In the genomic region with DNA sequence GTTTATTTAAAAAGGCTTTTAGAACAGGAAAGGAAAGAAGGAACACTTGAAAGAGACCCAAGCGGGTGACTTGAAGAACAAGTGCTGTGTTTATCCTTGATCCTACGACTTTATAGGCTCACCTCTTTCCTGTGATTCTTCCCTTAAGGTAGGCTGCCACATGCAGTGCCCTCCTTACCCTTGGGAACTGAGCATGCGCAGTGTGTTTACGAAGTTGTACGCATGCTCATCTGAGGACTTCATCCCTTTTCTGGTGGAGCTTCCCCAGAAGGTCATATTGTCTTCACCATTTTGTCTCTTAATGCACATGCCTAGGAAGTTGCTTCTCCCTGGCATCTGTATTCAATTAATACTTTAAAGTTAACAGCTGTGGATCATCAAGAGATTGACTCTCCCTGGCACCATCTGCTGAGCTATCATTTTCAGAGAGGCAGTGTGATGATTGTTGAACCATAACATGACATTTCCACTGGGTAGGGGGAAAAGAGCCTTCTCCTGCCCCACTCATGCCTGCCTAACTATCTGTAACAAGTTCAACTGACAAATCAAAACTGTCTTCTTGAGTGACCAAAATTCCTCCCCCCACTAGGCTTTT, we compare ENCODE assay signal across 22 cellular contexts.
"Had no signal": no experiment of that assay in that cellular context is flagged by ENCODE, and none has a peak within 500 bp of the region (broad histone marks: within the 10 kb centered on the region; RNA-seq: fewer than 3 reads in every experiment).

No MANE protein-coding gene starts in this region.

- H3K27ac ChIP-seq: adrenal gland, breast epithelium had no signal

- ATAC-seq: activated CD8-positive, alpha-beta T cell treated with anti-CD3 and anti-CD28 coated beads, Interleukin-2, amount 10 ng/mL, durations not matched to agents 7 days and 5 days; Right ventricle myocardium inferior; T-helper 17 cell; WTC11 had no signal

- H3K4me3 ChIP-seq: adrenal gland, breast epithelium had no signal

- H3K9me3 ChIP-seq: adrenal gland had no signal

- H3K27me3 ChIP-seq: breast epithelium had no signal

- H3K36me3 ChIP-seq: adrenal gland, breast epithelium had no signal

- H3K4me1 ChIP-seq: adrenal gland, breast epithelium had no signal

- DNase-seq: activated CD4-positive, alpha-beta T cell treated with anti-CD3 and anti-CD28 coated beads for 48 hours; activated CD4-positive, alpha-beta T cell treated with anti-CD3 and anti-CD28 coated beads, Interleukin-2, amount 50 U/mL, for 4 hours; activated CD4-positive, CD25-positive, alpha-beta regulatory T cell treated with anti-CD3 and anti-CD28 coated beads, Interleukin-2, amount 50 U/mL, for 72 hours; activated CD8-positive, alpha-beta memory T cell treated with anti-CD3 and anti-CD28 coated beads, Interleukin-2, amount 50 U/mL, for 48 hours; activated CD8-positive, alpha-beta T cell treated with anti-CD3 and anti-CD28 coated beads, Interleukin-2, amount 10 ng/mL, durations not matched to agents 7 days and 5 days; activated naive CD4-positive, alpha-beta T cell treated with anti-CD3 and anti-CD28 coated beads, Interleukin-2, amount 50 U/mL, for 16 hours; activated naive CD8-positive, alpha-beta T cell treated with anti-CD3 and anti-CD28 coated beads, Interleukin-2, amount 10 ng/mL, durations not matched to agents 7 days and 5 days; activated T-cell treated with anti-CD3 and anti-CD28 coated beads, Interleukin-2, amount 50 U/mL, for 1 hour; adrenal gland; anterior cingulate cortex; caudate nucleus; NCI-H1092; NCI-H1417; NCI-H2029 treated with DMSO at 0.1 percent for 48 hours; NCI-H446; NCI-H748 treated with DMSO at 0.1 percent for 48 hours; RPMI8226; T-helper 17 cell; T-helper 9 cell had no signal
